In the genomic region with DNA sequence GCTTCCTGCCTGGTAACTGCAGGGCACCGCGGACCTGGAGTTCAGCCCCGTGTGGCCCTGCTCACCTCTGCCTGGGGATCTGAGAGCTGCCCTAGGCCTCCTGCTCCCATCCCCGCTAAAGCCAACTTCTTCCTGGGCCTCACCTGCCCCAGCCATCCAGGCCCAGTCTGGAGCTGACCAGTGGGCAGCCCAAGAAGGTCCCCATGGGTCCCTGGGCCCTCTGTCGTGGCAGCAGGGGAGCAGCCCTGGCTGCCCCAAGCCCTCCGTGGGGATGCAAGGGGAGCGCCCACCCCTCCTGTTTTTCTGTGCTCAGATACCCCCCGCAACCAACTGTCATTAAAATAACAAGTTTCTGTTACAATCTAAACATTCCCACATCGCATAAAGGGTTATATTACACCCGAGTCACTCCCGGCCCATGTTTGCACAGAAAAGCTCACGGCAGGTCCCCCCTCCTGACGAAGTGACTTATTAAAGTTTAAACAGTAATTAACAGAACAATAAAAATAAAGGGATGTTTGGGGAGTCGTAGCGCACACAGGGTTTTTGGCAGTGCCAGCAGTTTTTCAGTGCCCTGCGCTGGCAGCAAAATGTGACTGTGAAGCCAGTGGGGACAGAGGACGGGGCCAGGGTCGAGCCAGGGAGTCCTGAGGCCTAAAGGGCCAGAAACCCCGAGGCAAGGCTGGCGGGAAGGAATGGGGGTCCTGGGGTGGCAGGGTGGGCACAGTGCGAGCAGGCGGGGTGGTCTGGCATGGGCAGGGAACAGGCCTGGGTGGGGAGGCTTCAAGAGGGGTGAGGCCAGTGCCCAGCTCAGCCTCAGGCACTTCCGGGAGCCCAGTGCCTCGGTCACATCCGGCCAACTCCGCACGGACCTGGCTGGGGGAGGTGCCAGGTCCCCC, we compare ENCODE assay signal across 1 cellular context.
TF ChIP-seq lines count a peak whose summit lies in the region.

No MANE protein-coding gene starts in this region.

TF ChIP-seq in HEK293, 187 proteins besides CTCF, POLR2A, EP300 and RAD21 (continued from another document and continues in another):
- TF ChIP-seq, protein P1, sequence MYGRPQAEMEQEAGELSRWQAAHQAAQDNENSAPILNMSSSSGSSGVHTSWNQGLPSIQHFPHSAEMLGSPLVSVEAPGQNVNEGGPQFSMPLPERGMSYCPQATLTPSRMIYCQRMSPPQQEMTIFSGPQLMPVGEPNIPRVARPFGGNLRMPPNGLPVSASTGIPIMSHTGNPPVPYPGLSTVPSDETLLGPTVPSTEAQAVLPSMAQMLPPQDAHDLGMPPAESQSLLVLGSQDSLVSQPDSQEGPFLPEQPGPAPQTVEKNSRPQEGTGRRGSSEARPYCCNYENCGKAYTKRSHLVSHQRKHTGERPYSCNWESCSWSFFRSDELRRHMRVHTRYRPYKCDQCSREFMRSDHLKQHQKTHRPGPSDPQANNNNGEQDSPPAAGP (tag by site-specific recombination; IDR thresholded peaks at IDR 0.05): peak; percentile 92
- TF ChIP-seq ZNF560 (tag by site-specific recombination; IDR thresholded peaks at IDR 0.05; ENCODE audit: borderline replicate concordance): no peak
- TF ChIP-seq, protein P2, sequence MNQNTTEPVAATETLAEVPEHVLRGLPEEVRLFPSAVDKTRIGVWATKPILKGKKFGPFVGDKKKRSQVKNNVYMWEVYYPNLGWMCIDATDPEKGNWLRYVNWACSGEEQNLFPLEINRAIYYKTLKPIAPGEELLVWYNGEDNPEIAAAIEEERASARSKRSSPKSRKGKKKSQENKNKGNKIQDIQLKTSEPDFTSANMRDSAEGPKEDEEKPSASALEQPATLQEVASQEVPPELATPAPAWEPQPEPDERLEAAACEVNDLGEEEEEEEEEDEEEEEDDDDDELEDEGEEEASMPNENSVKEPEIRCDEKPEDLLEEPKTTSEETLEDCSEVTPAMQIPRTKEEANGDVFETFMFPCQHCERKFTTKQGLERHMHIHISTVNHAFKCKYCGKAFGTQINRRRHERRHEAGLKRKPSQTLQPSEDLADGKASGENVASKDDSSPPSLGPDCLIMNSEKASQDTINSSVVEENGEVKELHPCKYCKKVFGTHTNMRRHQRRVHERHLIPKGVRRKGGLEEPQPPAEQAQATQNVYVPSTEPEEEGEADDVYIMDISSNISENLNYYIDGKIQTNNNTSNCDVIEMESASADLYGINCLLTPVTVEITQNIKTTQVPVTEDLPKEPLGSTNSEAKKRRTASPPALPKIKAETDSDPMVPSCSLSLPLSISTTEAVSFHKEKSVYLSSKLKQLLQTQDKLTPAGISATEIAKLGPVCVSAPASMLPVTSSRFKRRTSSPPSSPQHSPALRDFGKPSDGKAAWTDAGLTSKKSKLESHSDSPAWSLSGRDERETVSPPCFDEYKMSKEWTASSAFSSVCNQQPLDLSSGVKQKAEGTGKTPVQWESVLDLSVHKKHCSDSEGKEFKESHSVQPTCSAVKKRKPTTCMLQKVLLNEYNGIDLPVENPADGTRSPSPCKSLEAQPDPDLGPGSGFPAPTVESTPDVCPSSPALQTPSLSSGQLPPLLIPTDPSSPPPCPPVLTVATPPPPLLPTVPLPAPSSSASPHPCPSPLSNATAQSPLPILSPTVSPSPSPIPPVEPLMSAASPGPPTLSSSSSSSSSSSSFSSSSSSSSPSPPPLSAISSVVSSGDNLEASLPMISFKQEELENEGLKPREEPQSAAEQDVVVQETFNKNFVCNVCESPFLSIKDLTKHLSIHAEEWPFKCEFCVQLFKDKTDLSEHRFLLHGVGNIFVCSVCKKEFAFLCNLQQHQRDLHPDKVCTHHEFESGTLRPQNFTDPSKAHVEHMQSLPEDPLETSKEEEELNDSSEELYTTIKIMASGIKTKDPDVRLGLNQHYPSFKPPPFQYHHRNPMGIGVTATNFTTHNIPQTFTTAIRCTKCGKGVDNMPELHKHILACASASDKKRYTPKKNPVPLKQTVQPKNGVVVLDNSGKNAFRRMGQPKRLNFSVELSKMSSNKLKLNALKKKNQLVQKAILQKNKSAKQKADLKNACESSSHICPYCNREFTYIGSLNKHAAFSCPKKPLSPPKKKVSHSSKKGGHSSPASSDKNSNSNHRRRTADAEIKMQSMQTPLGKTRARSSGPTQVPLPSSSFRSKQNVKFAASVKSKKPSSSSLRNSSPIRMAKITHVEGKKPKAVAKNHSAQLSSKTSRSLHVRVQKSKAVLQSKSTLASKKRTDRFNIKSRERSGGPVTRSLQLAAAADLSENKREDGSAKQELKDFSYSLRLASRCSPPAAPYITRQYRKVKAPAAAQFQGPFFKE (tag by site-specific recombination; IDR thresholded peaks at IDR 0.05; ENCODE audit: borderline replicate concordance): no peak
- TF ChIP-seq ZNF654 (tag by site-specific recombination; IDR thresholded peaks at IDR 0.05; ENCODE audit: low read depth): no peak
- TF ChIP-seq, protein P3, sequence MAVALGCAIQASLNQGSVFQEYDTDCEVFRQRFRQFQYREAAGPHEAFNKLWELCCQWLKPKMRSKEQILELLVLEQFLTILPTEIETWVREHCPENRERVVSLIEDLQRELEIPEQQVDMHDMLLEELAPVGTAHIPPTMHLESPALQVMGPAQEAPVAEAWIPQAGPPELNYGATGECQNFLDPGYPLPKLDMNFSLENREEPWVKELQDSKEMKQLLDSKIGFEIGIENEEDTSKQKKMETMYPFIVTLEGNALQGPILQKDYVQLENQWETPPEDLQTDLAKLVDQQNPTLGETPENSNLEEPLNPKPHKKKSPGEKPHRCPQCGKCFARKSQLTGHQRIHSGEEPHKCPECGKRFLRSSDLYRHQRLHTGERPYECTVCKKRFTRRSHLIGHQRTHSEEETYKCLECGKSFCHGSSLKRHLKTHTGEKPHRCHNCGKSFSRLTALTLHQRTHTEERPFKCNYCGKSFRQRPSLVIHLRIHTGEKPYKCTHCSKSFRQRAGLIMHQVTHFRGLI (tag by site-specific recombination; IDR thresholded peaks at IDR 0.05): no peak
- TF ChIP-seq, protein P4, sequence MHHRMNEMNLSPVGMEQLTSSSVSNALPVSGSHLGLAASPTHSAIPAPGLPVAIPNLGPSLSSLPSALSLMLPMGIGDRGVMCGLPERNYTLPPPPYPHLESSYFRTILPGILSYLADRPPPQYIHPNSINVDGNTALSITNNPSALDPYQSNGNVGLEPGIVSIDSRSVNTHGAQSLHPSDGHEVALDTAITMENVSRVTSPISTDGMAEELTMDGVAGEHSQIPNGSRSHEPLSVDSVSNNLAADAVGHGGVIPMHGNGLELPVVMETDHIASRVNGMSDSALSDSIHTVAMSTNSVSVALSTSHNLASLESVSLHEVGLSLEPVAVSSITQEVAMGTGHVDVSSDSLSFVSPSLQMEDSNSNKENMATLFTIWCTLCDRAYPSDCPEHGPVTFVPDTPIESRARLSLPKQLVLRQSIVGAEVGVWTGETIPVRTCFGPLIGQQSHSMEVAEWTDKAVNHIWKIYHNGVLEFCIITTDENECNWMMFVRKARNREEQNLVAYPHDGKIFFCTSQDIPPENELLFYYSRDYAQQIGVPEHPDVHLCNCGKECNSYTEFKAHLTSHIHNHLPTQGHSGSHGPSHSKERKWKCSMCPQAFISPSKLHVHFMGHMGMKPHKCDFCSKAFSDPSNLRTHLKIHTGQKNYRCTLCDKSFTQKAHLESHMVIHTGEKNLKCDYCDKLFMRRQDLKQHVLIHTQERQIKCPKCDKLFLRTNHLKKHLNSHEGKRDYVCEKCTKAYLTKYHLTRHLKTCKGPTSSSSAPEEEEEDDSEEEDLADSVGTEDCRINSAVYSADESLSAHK (tag by site-specific recombination; IDR thresholded peaks at IDR 0.05): peak; percentile 80
- no peak for TF ChIP-seq ZNF549 (tag by site-specific recombination; IDR thresholded peaks at IDR 0.05)
- peak; percentile 57; the same call in 1 of the 2 replicates for TF ChIP-seq KLF10 (tag by site-specific recombination; IDR thresholded peaks at IDR 0.05)
- TF ChIP-seq, protein P5, sequence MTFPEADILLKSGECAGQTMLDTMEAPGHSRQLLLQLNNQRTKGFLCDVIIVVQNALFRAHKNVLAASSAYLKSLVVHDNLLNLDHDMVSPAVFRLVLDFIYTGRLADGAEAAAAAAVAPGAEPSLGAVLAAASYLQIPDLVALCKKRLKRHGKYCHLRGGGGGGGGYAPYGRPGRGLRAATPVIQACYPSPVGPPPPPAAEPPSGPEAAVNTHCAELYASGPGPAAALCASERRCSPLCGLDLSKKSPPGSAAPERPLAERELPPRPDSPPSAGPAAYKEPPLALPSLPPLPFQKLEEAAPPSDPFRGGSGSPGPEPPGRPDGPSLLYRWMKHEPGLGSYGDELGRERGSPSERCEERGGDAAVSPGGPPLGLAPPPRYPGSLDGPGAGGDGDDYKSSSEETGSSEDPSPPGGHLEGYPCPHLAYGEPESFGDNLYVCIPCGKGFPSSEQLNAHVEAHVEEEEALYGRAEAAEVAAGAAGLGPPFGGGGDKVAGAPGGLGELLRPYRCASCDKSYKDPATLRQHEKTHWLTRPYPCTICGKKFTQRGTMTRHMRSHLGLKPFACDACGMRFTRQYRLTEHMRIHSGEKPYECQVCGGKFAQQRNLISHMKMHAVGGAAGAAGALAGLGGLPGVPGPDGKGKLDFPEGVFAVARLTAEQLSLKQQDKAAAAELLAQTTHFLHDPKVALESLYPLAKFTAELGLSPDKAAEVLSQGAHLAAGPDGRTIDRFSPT (tag by site-specific recombination; IDR thresholded peaks at IDR 0.05): peak; percentile 80
- TF ChIP-seq ZNF19 (tag by site-specific recombination; IDR thresholded peaks at IDR 0.05; ENCODE audit: low read depth): no peak
- no peak for TF ChIP-seq TRIM28 (IDR thresholded peaks at IDR 0.05; ENCODE audit: borderline replicate concordance, low read length)
- peak; percentile 69; the same call in 1 of the 2 replicates for TF ChIP-seq GLI2 (tag by site-specific recombination; IDR thresholded peaks at IDR 0.05; ENCODE audit: borderline replicate concordance, low read depth)
- TF ChIP-seq GLIS2 (tag by site-specific recombination; IDR thresholded peaks at IDR 0.05): peak; percentile 65; the same call in 1 of the 2 replicates
- TF ChIP-seq, protein P6, sequence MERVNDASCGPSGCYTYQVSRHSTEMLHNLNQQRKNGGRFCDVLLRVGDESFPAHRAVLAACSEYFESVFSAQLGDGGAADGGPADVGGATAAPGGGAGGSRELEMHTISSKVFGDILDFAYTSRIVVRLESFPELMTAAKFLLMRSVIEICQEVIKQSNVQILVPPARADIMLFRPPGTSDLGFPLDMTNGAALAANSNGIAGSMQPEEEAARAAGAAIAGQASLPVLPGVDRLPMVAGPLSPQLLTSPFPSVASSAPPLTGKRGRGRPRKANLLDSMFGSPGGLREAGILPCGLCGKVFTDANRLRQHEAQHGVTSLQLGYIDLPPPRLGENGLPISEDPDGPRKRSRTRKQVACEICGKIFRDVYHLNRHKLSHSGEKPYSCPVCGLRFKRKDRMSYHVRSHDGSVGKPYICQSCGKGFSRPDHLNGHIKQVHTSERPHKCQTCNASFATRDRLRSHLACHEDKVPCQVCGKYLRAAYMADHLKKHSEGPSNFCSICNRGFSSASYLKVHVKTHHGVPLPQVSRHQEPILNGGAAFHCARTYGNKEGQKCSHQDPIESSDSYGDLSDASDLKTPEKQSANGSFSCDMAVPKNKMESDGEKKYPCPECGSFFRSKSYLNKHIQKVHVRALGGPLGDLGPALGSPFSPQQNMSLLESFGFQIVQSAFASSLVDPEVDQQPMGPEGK (tag by site-specific recombination; IDR thresholded peaks at IDR 0.05): peak; percentile 92
- peak; percentile 69 for TF ChIP-seq ZIC2 (tag by site-specific recombination; IDR thresholded peaks at IDR 0.05)
- TF ChIP-seq ZNF660 (tag by site-specific recombination; IDR thresholded peaks at IDR 0.05): no peak
- TF ChIP-seq, protein P7, sequence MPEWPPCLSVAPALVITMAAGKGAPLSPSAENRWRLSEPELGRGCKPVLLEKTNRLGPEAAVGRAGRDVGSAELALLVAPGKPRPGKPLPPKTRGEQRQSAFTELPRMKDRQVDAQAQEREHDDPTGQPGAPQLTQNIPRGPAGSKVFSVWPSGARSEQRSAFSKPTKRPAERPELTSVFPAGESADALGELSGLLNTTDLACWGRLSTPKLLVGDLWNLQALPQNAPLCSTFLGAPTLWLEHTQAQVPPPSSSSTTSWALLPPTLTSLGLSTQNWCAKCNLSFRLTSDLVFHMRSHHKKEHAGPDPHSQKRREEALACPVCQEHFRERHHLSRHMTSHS (tag by site-specific recombination; IDR thresholded peaks at IDR 0.05): no peak
- TF ChIP-seq KLF1 (tag by site-specific recombination; IDR thresholded peaks at IDR 0.05): peak; percentile 34; the same call in 1 of the 2 replicates
- no peak for TF ChIP-seq ZNF785 (tag by site-specific recombination; IDR thresholded peaks at IDR 0.05)
- TF ChIP-seq ZNF146 (tag by site-specific recombination; IDR thresholded peaks at IDR 0.05): no peak
- TF ChIP-seq ZNF843 (tag by site-specific recombination; IDR thresholded peaks at IDR 0.05): peak; percentile 79
- TF ChIP-seq ZEB2 (tag by site-specific recombination; IDR thresholded peaks at IDR 0.05): peak; percentile 74; the same call in 1 of the 2 replicates
- TF ChIP-seq ZNF366 (tag by site-specific recombination; conservative IDR thresholded peaks at IDR 0.05): 0 out of 2 replicates have a peak, but pooled peaks have one; percentile 20
- no peak for TF ChIP-seq ZSCAN23 (tag by site-specific recombination; IDR thresholded peaks at IDR 0.05)
- no peak for TF ChIP-seq KLF9 (tag by site-specific recombination; IDR thresholded peaks at IDR 0.05; ENCODE audit: low read depth)
- TF ChIP-seq ZNF610 (tag by site-specific recombination; IDR thresholded peaks at IDR 0.05; ENCODE audit: borderline replicate concordance): peak; percentile 32; the same call in 1 of the 2 replicates
- no peak for TF ChIP-seq YY1 (tag by site-specific recombination; IDR thresholded peaks at IDR 0.05)
- TF ChIP-seq, protein P8, sequence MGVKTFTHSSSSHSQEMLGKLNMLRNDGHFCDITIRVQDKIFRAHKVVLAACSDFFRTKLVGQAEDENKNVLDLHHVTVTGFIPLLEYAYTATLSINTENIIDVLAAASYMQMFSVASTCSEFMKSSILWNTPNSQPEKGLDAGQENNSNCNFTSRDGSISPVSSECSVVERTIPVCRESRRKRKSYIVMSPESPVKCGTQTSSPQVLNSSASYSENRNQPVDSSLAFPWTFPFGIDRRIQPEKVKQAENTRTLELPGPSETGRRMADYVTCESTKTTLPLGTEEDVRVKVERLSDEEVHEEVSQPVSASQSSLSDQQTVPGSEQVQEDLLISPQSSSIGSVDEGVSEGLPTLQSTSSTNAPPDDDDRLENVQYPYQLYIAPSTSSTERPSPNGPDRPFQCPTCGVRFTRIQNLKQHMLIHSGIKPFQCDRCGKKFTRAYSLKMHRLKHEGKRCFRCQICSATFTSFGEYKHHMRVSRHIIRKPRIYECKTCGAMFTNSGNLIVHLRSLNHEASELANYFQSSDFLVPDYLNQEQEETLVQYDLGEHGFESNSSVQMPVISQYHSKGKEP (tag by site-specific recombination; IDR thresholded peaks at IDR 0.05): peak; percentile 46; the same call in 1 of the 2 replicates
- 0 out of 2 replicates have a peak, but pooled peaks have one; percentile 23 for TF ChIP-seq BCL11B (tag by site-specific recombination; IDR thresholded peaks at IDR 0.05; ENCODE audit: low read depth)
- no peak for TF ChIP-seq ZNF76 (tag by site-specific recombination; IDR thresholded peaks at IDR 0.05; ENCODE audit: borderline replicate concordance, low read depth)
- no peak for TF ChIP-seq ZNF292 (tag by site-specific recombination; IDR thresholded peaks at IDR 0.05; ENCODE audit: borderline replicate concordance, low read depth)
- TF ChIP-seq ZBTB8A (tag by site-specific recombination; IDR thresholded peaks at IDR 0.05): peak; percentile 67
